ENCODE assay signal across 24 cellular contexts in the genomic region with DNA sequence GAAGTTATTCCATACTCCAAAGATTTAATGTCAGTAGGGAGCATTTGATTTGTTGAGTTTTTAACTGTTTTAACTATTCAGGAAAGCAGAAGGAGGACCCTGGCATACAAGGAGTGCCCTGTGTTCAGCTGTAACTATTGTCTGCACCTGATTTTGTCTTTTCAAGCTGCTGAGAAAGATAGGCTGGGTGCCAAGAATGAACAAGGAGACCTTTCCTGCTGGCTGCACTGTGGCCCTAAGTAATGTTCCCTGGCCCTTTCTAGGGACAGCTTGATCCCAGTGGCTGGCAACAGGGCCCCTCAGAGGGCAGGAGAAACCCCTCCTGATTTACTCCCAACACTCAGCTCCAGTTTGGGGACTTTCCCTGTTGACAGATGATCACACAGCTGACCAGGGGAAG.
DNase-seq lines count a peak whose midpoint lies in the region; TF ChIP-seq lines count a peak whose summit lies in the region.
"Had no signal": no experiment of that assay in that cellular context is flagged by ENCODE, and none has a peak within 500 bp of the region (broad histone marks: within the 10 kb centered on the region; RNA-seq: fewer than 3 reads in every experiment).

No MANE protein-coding gene starts in this region.

- TF ChIP-seq CTCF in MCF 10A (IDR thresholded peaks at IDR 0.05; ENCODE audit: unreplicated experiment), result no peak
- TF ChIP-seq CTCF in breast epithelium (IDR thresholded peaks at IDR 0.05), result no peak

- no peaks in the 10 kb centered on the region for H3K9me3 ChIP-seq in breast epithelium
- no peaks in the 10 kb centered on the region for H3K9me3 ChIP-seq in CD8-positive, alpha-beta memory T cell (ENCODE audit: low read length)
- H3K9me3 ChIP-seq: BE2C had no signal

- H3K4me1 ChIP-seq in breast epithelium, result no peaks in the 10 kb centered on the region
- H3K4me1 ChIP-seq in CD8-positive, alpha-beta memory T cell (ENCODE audit: insufficient read depth, low read length), result no peaks in the 10 kb centered on the region
- H3K4me1 ChIP-seq: BE2C had no signal

- intact Hi-C loops in MCF 10A (cut with micrococcal nuclease), result no loop called here
- intact Hi-C loops in breast epithelium (cut with DNase I; ENCODE audit: low total_unique reads), result no loop called here

- no peak for DNase-seq in MCF 10A (ENCODE audit: unreplicated experiment)
- DNase-seq in breast epithelium (ENCODE audit: low spot score in 2 of 2), result no peak
- peak; percentile 64 for DNase-seq in OCI-M1 (lab: John Stamatoyannopoulos, UW)
- peak; percentile 86 to 91 for DNase-seq in erythroblast (lab: John Stamatoyannopoulos, UW)
- peak; percentile 15 for DNase-seq in pulmonary artery endothelial cell (ENCODE audit: low read depth, low spot score)
- DNase-seq in CD8-positive, alpha-beta memory T cell, result no peak
- DNase-seq in activated CD4-positive, alpha-beta T cell treated with anti-CD3 and anti-CD28 coated beads, Interleukin-2, amount 50 U/mL, for 1 hour, result no peak
- no peak for DNase-seq in NOMO-1 treated with dmso at 0.1 percent for 144 hours (lab: John Stamatoyannopoulos, UW; ENCODE audit: unreplicated experiment)
- DNase-seq: activated CD4-positive, alpha-beta T cell treated with anti-CD3 and anti-CD28 coated beads for 4 hours; activated CD8-positive, alpha-beta memory T cell treated with anti-CD3 and anti-CD28 coated beads for 24 hours; activated gamma-delta T cell; activated naive CD8-positive, alpha-beta T cell treated with anti-CD3 and anti-CD28 coated beads, Interleukin-2, amount 10 ng/mL, durations not matched to agents 7 days and 5 days; activated T-cell treated with anti-CD3 and anti-CD28 coated beads, Interleukin-2, amount 50 U/mL, for 1 hour; BE2C; central memory CD4-positive, alpha-beta T cell; DMS53; GDM1; naive thymus-derived CD8-positive, alpha-beta T cell; stimulated activated CD4-positive, alpha-beta T cell treated with anti-CD3 and anti-CD28 coated beads, Interleukin-1b, Interleukin-23, amount 100 ng/mL, for 48 hours; stimulated activated CD8-positive, alpha-beta memory T cell treated with anti-CD3 and anti-CD28 coated beads, Interleukin-4, amount 100 ng/mL, for 48 hours; stimulated activated naive CD8-positive, alpha-beta T cell treated with anti-CD3 and anti-CD28 coated beads, Interleukin-15, amount 100 ng/mL, for 72 hours had no signal

- H3K4me1 Mint-ChIP-seq in MCF 10A (ENCODE audit: insufficient read depth, unreplicated experiment), result peaks cover 53% of the 10 kb centered on the region
- no peaks in the 10 kb centered on the region for H3K4me1 Mint-ChIP-seq in CD8-positive, alpha-beta memory T cell

- TF ChIP-seq POLR2A in breast epithelium (IDR thresholded peaks at IDR 0.05), result no peak
- TF ChIP-seq POLR2A in erythroblast (IDR thresholded peaks at IDR 0.05; ENCODE audit: low read length), result no peak

- H3K36me3 Mint-ChIP-seq in MCF 10A (ENCODE audit: insufficient read depth, unreplicated experiment), result peaks cover 11% of the 10 kb centered on the region
- H3K36me3 Mint-ChIP-seq in CD8-positive, alpha-beta memory T cell, result no peaks in the 10 kb centered on the region
- H3K36me3 Mint-ChIP-seq: activated naive CD8-positive, alpha-beta T cell treated with anti-CD3 and anti-CD28 coated beads, Interleukin-2, amount 10 ng/mL, durations not matched to agents 7 days and 5 days; naive thymus-derived CD8-positive, alpha-beta T cell had no signal

- H3K9me3 Mint-ChIP-seq in MCF 10A (ENCODE audit: unreplicated experiment), result no peaks in the 10 kb centered on the region
- no peaks in the 10 kb centered on the region for H3K9me3 Mint-ChIP-seq in CD8-positive, alpha-beta memory T cell
- H3K9me3 Mint-ChIP-seq: activated naive CD8-positive, alpha-beta T cell treated with anti-CD3 and anti-CD28 coated beads, Interleukin-2, amount 10 ng/mL, durations not matched to agents 7 days and 5 days; naive thymus-derived CD8-positive, alpha-beta T cell; stimulated activated naive CD8-positive, alpha-beta T cell treated with anti-CD3 and anti-CD28 coated beads, Interleukin-15, amount 100 ng/mL, for 72 hours; T-helper 1 cell treated with Interleukin-12 subunit alpha and Interleukin-12 subunit beta and Interleukin-4 antibody, amounts not matched to agents 30 μg/mL and 1 μg/mL, for 36 hours had no signal

- H3K4me3 Mint-ChIP-seq in MCF 10A (ENCODE audit: unreplicated experiment), result no peak overlapping the region
- no peak overlapping the region for H3K4me3 Mint-ChIP-seq in CD8-positive, alpha-beta memory T cell
- H3K4me3 Mint-ChIP-seq: activated naive CD8-positive, alpha-beta T cell treated with anti-CD3 and anti-CD28 coated beads, Interleukin-2, amount 10 ng/mL, durations not matched to agents 7 days and 5 days; naive thymus-derived CD8-positive, alpha-beta T cell; stimulated activated naive CD8-positive, alpha-beta T cell treated with anti-CD3 and anti-CD28 coated beads, Interleukin-15, amount 100 ng/mL, for 72 hours; T-helper 1 cell treated with Interleukin-12 subunit alpha and Interleukin-12 subunit beta and Interleukin-4 antibody, amounts not matched to agents 30 μg/mL and 1 μg/mL, for 36 hours had no signal

- BruUV-seq in MCF 10A (replicated peaks; lab: Mats Ljungman, UMichigan), result no TSS peak

- no peaks in the 10 kb centered on the region for H3K36me3 ChIP-seq in breast epithelium
- no peaks in the 10 kb centered on the region for H3K36me3 ChIP-seq in CD8-positive, alpha-beta memory T cell (ENCODE audit: insufficient read depth, low read length)
- H3K36me3 ChIP-seq: BE2C had no signal

- peak overlapping the region; percentile 18 for H3K27ac Mint-ChIP-seq in MCF 10A (ENCODE audit: low read depth, unreplicated experiment)
- no peak overlapping the region for H3K27ac Mint-ChIP-seq in CD8-positive, alpha-beta memory T cell
- H3K27ac Mint-ChIP-seq: activated naive CD8-positive, alpha-beta T cell treated with anti-CD3 and anti-CD28 coated beads, Interleukin-2, amount 10 ng/mL, durations not matched to agents 7 days and 5 days; naive thymus-derived CD8-positive, alpha-beta T cell; T-helper 1 cell treated with Interleukin-12 subunit alpha and Interleukin-12 subunit beta and Interleukin-4 antibody, amounts not matched to agents 30 μg/mL and 1 μg/mL, for 36 hours had no signal

- H3K27me3 Mint-ChIP-seq in MCF 10A (ENCODE audit: insufficient read depth, unreplicated experiment), result no peaks in the 10 kb centered on the region
- H3K27me3 Mint-ChIP-seq in CD8-positive, alpha-beta memory T cell, result peaks cover 8 to 15% of the 10 kb centered on the region in 2 donors

- H3K27me3 ChIP-seq in breast epithelium, result no peaks in the 10 kb centered on the region
- no peaks in the 10 kb centered on the region for H3K27me3 ChIP-seq in CD8-positive, alpha-beta memory T cell (ENCODE audit: insufficient read depth, low read length, poor library complexity, severe bottlenecking)
- H3K27me3 ChIP-seq: BE2C had no signal

- no peak overlapping the region for H3K27ac ChIP-seq in breast epithelium
- no peak overlapping the region for H3K27ac ChIP-seq in CD8-positive, alpha-beta memory T cell (ENCODE audit: low read depth, low read length)
- H3K27ac ChIP-seq: SK-N-MC had no signal

- CTCF ChIA-PET in MCF 10A (lab: Yijun Ruan, JAX), result interaction anchor here (0.6 to 0.8 kb wide), 2 partner anchors 15 to 385 kb away, joined by 3 read pairs; no protein-coding TSS in a partner anchor
- CTCF ChIA-PET in CD8-positive, alpha-beta memory T cell (lab: Charles Lee), result no interaction called here

- POLR2A ChIA-PET in MCF 10A (lab: Yijun Ruan, JAX), result interaction anchor here (0.8 kb wide), 1 partner anchor 14 kb away, joined by 3 read pairs; no protein-coding TSS in a partner anchor
- POLR2A ChIA-PET in CD8-positive, alpha-beta memory T cell (lab: Charles Lee), result no interaction called here

- H3K4me3 ChIP-seq in breast epithelium, result no peak overlapping the region
- no peak overlapping the region for H3K4me3 ChIP-seq in CD8-positive, alpha-beta memory T cell (ENCODE audit: low read length)
- H3K4me3 ChIP-seq: SK-N-MC, smooth muscle cell had no signal

Comparison
In these comparisons a context has a peak if more than half of its experiments do, and no peak if none do; other contexts are left out.
1. DNase-seq: peak in OCI-M1 (single experiment), erythroblast (2 of 2) and pulmonary artery endothelial cell (single experiment); none in MCF 10A (single experiment), breast epithelium (0 of 2), CD8-positive, alpha-beta memory T cell (0 of 5), activated CD4-positive, alpha-beta T cell treated with anti-CD3 and anti-CD28 coated beads, Interleukin-2, amount 50 U/mL, for 1 hour (single experiment) and NOMO-1 treated with dmso at 0.1 percent for 144 hours (single experiment).